ENCODE assay signal across 3 cellular contexts in genomic region chr4:143856017-143856557, GRCh38. TPM values are rescaled to one million over a fixed set of nuclear protein-coding genes. Genes with fewer than 3 reads are reported as not detected.
"Had no signal": no experiment of that assay in that cellular context is flagged by ENCODE, and none has a peak within 500 bp of the region (broad histone marks: within the 10 kb centered on the region; RNA-seq: fewer than 3 reads in every experiment).

No MANE protein-coding gene starts in this region.

RNA-seq across cellular contexts. Expression of gene GYPE, which starts 49.3 kb away (rescaled TPM):
- total RNA-seq: HT-29, M059J, PC-3 had no signal
